In the genomic region with DNA sequence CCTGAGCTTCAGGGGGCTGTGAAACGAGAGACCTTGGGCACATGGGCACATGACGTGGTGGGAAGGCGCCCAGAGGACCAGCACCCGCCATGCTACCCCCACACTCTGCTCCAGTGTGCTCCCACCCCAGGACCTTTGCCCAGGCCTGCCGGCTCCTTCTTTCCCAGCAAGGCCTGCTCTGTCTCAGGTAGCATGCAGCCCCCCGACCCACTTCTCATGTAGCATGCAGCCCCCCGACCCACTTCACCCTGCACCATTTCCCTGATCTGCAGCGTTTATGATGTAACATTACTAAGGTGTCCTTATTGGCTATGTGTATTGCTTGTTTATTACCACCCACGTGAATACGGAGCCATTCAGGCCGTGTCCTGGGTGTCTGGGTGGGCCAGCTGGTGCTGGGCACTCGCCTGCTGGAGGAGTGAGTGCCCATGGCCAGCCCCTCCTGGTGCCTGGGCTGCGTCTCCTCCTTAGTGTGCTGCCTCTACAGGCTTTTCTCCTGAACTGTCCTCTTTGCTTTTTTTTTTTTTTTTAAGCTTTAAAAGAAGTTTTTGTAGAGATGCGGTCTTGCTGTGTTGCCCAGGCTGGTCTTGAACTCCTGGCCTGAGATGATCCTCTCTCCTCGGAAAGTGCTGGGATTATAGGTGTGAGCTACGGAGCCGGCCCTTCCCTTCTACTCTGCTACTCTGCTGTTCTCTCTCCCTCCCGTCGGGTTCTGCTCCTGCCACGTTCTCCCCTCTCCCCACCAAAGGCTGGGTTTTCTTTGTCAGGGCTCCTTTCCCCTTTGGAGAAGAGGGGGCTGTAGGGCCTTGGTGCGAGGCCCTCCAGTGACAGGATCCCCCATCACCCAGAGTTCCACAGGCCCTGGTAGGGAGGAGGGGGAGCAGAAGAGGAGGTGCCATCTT, we compare ENCODE assay signal across 1 cellular context.
A peak's percentile ranks its signal among the peaks of the same experiment; 100 is the strongest.
TF ChIP-seq lines count a peak whose summit lies in the region.

No MANE protein-coding gene starts in this region.

TF ChIP-seq in HepG2, 621 proteins besides CTCF, POLR2A, EP300 and RAD21:
- TF ChIP-seq MAFK (conservative IDR thresholded peaks at IDR 0.05 in 1 of 2, IDR thresholded peaks at IDR 0.05 in 1 of 2; ENCODE audit: low read length in 2 of 2) (no peak), ZNF562 (CRISPR knock-in tag; IDR thresholded peaks at IDR 0.05; ENCODE audit: borderline replicate concordance) (no peak), HDAC1 (CRISPR knock-in tag; IDR thresholded peaks at IDR 0.05) (0 out of 2 replicates have a peak, but pooled peaks have one; percentile 0), ZNF263 (CRISPR knock-in tag; IDR thresholded peaks at IDR 0.05) (peak; percentile 77), ZNF383 (CRISPR knock-in tag; IDR thresholded peaks at IDR 0.05; ENCODE audit: borderline replicate concordance) (no peak), SRSF1 (optimal IDR thresholded peaks at IDR 0.05; ENCODE audit: low read depth, low read length) (peak; percentile 42), NRL (CRISPR knock-in tag; IDR thresholded peaks at IDR 0.05; ENCODE audit: borderline replicate concordance) (0 out of 2 replicates have a peak, but pooled peaks have one; percentile 51)
- TF ChIP-seq, protein P1, sequence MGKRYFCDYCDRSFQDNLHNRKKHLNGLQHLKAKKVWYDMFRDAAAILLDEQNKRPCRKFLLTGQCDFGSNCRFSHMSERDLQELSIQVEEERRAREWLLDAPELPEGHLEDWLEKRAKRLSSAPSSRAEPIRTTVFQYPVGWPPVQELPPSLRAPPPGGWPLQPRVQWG (CRISPR knock-in tag; IDR thresholded peaks at IDR 0.05; ENCODE audit: borderline replicate concordance, low read depth), result no peak
- TF ChIP-seq, protein P2, sequence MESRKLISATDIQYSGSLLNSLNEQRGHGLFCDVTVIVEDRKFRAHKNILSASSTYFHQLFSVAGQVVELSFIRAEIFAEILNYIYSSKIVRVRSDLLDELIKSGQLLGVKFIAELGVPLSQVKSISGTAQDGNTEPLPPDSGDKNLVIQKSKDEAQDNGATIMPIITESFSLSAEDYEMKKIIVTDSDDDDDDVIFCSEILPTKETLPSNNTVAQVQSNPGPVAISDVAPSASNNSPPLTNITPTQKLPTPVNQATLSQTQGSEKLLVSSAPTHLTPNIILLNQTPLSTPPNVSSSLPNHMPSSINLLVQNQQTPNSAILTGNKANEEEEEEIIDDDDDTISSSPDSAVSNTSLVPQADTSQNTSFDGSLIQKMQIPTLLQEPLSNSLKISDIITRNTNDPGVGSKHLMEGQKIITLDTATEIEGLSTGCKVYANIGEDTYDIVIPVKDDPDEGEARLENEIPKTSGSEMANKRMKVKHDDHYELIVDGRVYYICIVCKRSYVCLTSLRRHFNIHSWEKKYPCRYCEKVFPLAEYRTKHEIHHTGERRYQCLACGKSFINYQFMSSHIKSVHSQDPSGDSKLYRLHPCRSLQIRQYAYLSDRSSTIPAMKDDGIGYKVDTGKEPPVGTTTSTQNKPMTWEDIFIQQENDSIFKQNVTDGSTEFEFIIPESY (CRISPR knock-in tag; IDR thresholded peaks at IDR 0.05), result peak; percentile 28; the same call in 1 of the 2 replicates
- TF ChIP-seq, protein P3, sequence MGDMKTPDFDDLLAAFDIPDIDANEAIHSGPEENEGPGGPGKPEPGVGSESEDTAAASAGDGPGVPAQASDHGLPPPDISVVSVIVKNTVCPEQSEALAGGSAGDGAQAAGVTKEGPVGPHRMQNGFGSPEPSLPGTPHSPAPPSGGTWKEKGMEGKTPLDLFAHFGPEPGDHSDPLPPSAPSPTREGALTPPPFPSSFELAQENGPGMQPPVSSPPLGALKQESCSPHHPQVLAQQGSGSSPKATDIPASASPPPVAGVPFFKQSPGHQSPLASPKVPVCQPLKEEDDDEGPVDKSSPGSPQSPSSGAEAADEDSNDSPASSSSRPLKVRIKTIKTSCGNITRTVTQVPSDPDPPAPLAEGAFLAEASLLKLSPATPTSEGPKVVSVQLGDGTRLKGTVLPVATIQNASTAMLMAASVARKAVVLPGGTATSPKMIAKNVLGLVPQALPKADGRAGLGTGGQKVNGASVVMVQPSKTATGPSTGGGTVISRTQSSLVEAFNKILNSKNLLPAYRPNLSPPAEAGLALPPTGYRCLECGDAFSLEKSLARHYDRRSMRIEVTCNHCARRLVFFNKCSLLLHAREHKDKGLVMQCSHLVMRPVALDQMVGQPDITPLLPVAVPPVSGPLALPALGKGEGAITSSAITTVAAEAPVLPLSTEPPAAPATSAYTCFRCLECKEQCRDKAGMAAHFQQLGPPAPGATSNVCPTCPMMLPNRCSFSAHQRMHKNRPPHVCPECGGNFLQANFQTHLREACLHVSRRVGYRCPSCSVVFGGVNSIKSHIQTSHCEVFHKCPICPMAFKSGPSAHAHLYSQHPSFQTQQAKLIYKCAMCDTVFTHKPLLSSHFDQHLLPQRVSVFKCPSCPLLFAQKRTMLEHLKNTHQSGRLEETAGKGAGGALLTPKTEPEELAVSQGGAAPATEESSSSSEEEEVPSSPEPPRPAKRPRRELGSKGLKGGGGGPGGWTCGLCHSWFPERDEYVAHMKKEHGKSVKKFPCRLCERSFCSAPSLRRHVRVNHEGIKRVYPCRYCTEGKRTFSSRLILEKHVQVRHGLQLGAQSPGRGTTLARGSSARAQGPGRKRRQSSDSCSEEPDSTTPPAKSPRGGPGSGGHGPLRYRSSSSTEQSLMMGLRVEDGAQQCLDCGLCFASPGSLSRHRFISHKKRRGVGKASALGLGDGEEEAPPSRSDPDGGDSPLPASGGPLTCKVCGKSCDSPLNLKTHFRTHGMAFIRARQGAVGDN (CRISPR knock-in tag; IDR thresholded peaks at IDR 0.05), result peak; percentile 41
